In the genomic region with DNA sequence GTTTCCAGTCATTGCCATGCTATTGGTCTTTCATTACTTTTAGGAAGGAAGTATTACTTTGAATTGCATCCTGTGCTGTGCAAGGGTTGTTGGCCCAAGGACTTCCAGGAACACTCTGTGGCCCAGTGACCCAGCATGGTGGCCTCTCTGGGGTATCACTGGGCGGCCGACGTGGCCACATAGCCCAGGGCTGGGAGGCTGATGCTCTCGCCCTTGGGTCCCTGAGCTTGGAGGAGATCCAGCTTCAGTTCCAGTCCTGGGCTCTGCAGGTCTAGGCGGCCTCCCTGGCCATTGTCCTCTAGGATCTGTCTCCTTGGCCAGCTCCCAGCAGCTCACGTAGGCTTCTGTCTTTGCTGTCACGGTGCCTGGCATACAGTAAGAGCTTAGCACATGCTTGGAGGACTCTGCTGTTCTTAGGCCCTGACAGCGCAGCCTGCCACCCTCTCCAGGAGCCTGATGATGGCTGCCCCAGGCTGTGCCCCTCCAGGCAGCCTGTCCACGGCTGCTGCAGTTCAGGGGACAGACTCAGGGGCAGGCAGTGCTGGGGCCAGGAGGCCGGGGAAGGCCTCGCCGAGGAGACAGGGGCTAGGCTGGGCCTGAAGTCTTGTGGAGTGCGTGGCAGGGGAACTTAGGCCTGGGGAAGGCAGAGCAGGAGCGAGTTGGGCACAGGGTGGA, we compare ENCODE assay signal across 24 cellular contexts.
"Had no signal": no experiment of that assay in that cellular context is flagged by ENCODE, and none has a peak within 500 bp of the region (broad histone marks: within the 10 kb centered on the region; RNA-seq: fewer than 3 reads in every experiment).

No MANE protein-coding gene starts in this region.

- H3K4me3 Mint-ChIP-seq: immature natural killer cell; mesothelial cell of epicardium; naive B cell; natural killer cell; stimulated activated naive B cell treated with anti-CD40 and anti-IgM and Interleukin-4, amounts not matched to agents 10 μg/mL and 1 μg/mL and 100 μg/mL, for 72 hours; stimulated activated naive CD8-positive, alpha-beta T cell treated with anti-CD3 and anti-CD28 coated beads, Interleukin-15, Interleukin-2, amounts not matched to agents 100 ng/mL and 50 ng/mL, for 24 hours; type B pancreatic cell had no signal

- H3K27me3 ChIP-seq: pancreas, tibial nerve, vagina had no signal

- H3K4me1 Mint-ChIP-seq: immature natural killer cell; naive B cell; natural killer cell; stimulated activated naive B cell treated with anti-CD40 and anti-IgM and Interleukin-4, amounts not matched to agents 10 μg/mL and 1 μg/mL and 100 μg/mL, for 72 hours had no signal

- H3K27ac Mint-ChIP-seq: immature natural killer cell; mesothelial cell of epicardium; natural killer cell; stimulated activated naive B cell treated with anti-CD40 and anti-IgM and Interleukin-4, amounts not matched to agents 10 μg/mL and 1 μg/mL and 100 μg/mL, for 72 hours; stimulated activated naive CD8-positive, alpha-beta T cell treated with anti-CD3 and anti-CD28 coated beads, Interleukin-15, Interleukin-2, amounts not matched to agents 100 ng/mL and 50 ng/mL, for 24 hours; type B pancreatic cell had no signal

- H3K4me1 ChIP-seq: pancreas, prostate gland had no signal

- H3K36me3 ChIP-seq: left ventricle myocardium inferior, pancreas, prostate gland, tibial nerve, vagina had no signal

- H3K4me3 ChIP-seq: left ventricle myocardium inferior, lung, pancreas, prostate gland, skin epidermis, tibial nerve, vagina had no signal

- H3K9me3 ChIP-seq: pancreas, prostate gland, vagina had no signal

- H3K9me3 Mint-ChIP-seq: mesothelial cell of epicardium; natural killer cell; stimulated activated naive CD8-positive, alpha-beta T cell treated with anti-CD3 and anti-CD28 coated beads, Interleukin-15, Interleukin-2, amounts not matched to agents 100 ng/mL and 50 ng/mL, for 24 hours; type B pancreatic cell had no signal

- H3K27ac ChIP-seq: left ventricle myocardium inferior, pancreas, prostate gland, skin epidermis, tibial nerve, vagina had no signal

- ATAC-seq: natural killer cell; pancreas; right cardiac atrium; sciatic nerve; stimulated activated naive B cell treated with anti-CD40 and anti-IgM and Interleukin-4, amounts not matched to agents 10 μg/mL and 1 μg/mL and 100 μg/mL, for 72 hours had no signal

- DNase-seq: hypothalamus; immature natural killer cell; left ventricle myocardium inferior; mesendoderm; naive B cell; natural killer cell; nucleus accumbens; pancreas; retina; right cardiac atrium; stimulated activated CD4-positive, alpha-beta T cell treated with anti-CD3 and anti-CD28 coated beads, Interleukin-12 subunit alpha, Interleukin-12 subunit beta, amount 100 ng/mL, for 4 hours; stimulated activated CD4-positive, alpha-beta T cell treated with anti-CD3 and anti-CD28 coated beads, Interleukin-15, amount 100 ng/mL, for 24 hours; stimulated activated CD4-positive, alpha-beta T cell treated with anti-CD3 and anti-CD28 coated beads, Interleukin-2, amount 100 ng/mL, for 24 hours; stimulated activated CD4-positive, alpha-beta T cell treated with anti-CD3 and anti-CD28 coated beads, Interleukin-4, amount 100 ng/mL, for 1 hour; stimulated activated naive B cell treated with anti-CD40 and anti-IgM and Interleukin-4, amounts not matched to agents 10 μg/mL and 1 μg/mL and 100 μg/mL, for 72 hours had no signal

- H3K27me3 Mint-ChIP-seq: stimulated activated naive CD8-positive, alpha-beta T cell treated with anti-CD3 and anti-CD28 coated beads, Interleukin-15, Interleukin-2, amounts not matched to agents 100 ng/mL and 50 ng/mL, for 24 hours; type B pancreatic cell had no signal
